Comparison of ENCODE assay signal across 16 cellular contexts in genomic region chr5:5374034-5374715, GRCh38. TPM values are rescaled to one million over a fixed set of nuclear protein-coding genes. Genes with fewer than 3 reads are reported as not detected.
DNase-seq lines count a peak whose midpoint lies in the region; ATAC-seq and TF ChIP-seq lines count a peak whose summit lies in the region.
"Had no signal": no experiment of that assay in that cellular context is flagged by ENCODE, and none has a peak within 500 bp of the region (broad histone marks: within the 10 kb centered on the region; RNA-seq: fewer than 3 reads in every experiment).

No MANE protein-coding gene starts in this region.

- H3K36me3 ChIP-seq in MG63 (no peaks in the 10 kb centered on the region), osteoblast (ENCODE audit: insufficient read depth, low read length) (no peaks in the 10 kb centered on the region)
- H3K36me3 ChIP-seq: neural progenitor cell had no signal

- H3K4me2 ChIP-seq in osteoblast (ENCODE audit: insufficient read depth, low read length), result peak overlapping the region; percentile 47
- H3K4me2 ChIP-seq: neural progenitor cell had no signal

- no peaks in the 10 kb centered on the region for H3K27me3 Mint-ChIP-seq in activated CD4-positive, alpha-beta T cell treated with anti-CD3 and anti-CD28 coated beads for 36 hours
- H3K27me3 Mint-ChIP-seq: stimulated activated memory B cell treated with anti-CD40 and anti-IgM and Interleukin-4, amounts not matched to agents 10 μg/mL and 1 μg/mL and 100 μg/mL, for 72 hours had no signal

- POLR2A ChIA-PET in activated CD4-positive, alpha-beta T cell treated with anti-CD3 and anti-CD28 coated beads for 36 hours (lab: Charles Lee), result no interaction called here

- peak overlapping the region; percentile 73 for H3K27ac ChIP-seq in osteoblast (ENCODE audit: low read depth, low read length)
- H3K27ac ChIP-seq: body of pancreas, neural progenitor cell had no signal

- no peaks in the 10 kb centered on the region for H3K36me3 Mint-ChIP-seq in activated CD4-positive, alpha-beta T cell treated with anti-CD3 and anti-CD28 coated beads for 36 hours (ENCODE audit: low read depth)
- H3K36me3 Mint-ChIP-seq: neural progenitor cell had no signal

- no peaks in the 10 kb centered on the region for H4K20me1 ChIP-seq in osteoblast (ENCODE audit: insufficient read depth, low read length)

- TF ChIP-seq CTCF in osteoblast (IDR thresholded peaks at IDR 0.05; ENCODE audit: extremely low read depth, low read depth, low read length), result no peak

- H3K79me2 ChIP-seq in osteoblast (ENCODE audit: insufficient read depth, low read length), result no peaks in the 10 kb centered on the region

- no peak overlapping the region for H3K4me3 Mint-ChIP-seq in activated CD4-positive, alpha-beta T cell treated with anti-CD3 and anti-CD28 coated beads for 36 hours
- H3K4me3 Mint-ChIP-seq: neural progenitor cell; stimulated activated memory B cell treated with anti-CD40 and anti-IgM and Interleukin-4, amounts not matched to agents 10 μg/mL and 1 μg/mL and 100 μg/mL, for 72 hours had no signal

- peak; percentile 52 for ATAC-seq in esophagus mucosa
- no peak for ATAC-seq in activated CD4-positive, alpha-beta T cell treated with anti-CD3 and anti-CD28 coated beads for 36 hours
- ATAC-seq: stimulated activated memory B cell treated with anti-CD40 and anti-IgM and Interleukin-4, amounts not matched to agents 10 μg/mL and 1 μg/mL and 100 μg/mL, for 72 hours had no signal

- H3K27me3 ChIP-seq in MG63 (no peaks in the 10 kb centered on the region), osteoblast (ENCODE audit: insufficient read depth, low read length) (no peaks in the 10 kb centered on the region)
- H3K27me3 ChIP-seq: body of pancreas, neural progenitor cell had no signal

- H3K9me3 ChIP-seq in MG63 (no peaks in the 10 kb centered on the region), osteoblast (ENCODE audit: low read depth, low read length) (no peaks in the 10 kb centered on the region)
- H3K9me3 ChIP-seq: body of pancreas had no signal

- H3K9me3 Mint-ChIP-seq in activated CD4-positive, alpha-beta T cell treated with anti-CD3 and anti-CD28 coated beads for 36 hours (ENCODE audit: low read depth), result no peaks in the 10 kb centered on the region
- H3K9me3 Mint-ChIP-seq: stimulated activated memory B cell treated with anti-CD40 and anti-IgM and Interleukin-4, amounts not matched to agents 10 μg/mL and 1 μg/mL and 100 μg/mL, for 72 hours had no signal

- peak; percentile 76 for DNase-seq in Daoy (ENCODE audit: low read depth)
- DNase-seq in MG63, result peak; percentile 87
- DNase-seq in osteoblast (ENCODE audit: insufficient read length, low spot score, missing footprints), result peak; percentile 85
- no peak for DNase-seq in NCI-H526 treated with DMSO at 0.1 percent for 48 hours (lab: John Stamatoyannopoulos, UW)
- no peak for DNase-seq in activated CD4-positive, alpha-beta T cell treated with anti-CD3 and anti-CD28 coated beads for 36 hours
- no peak for DNase-seq in activated gamma-delta T cell treated with Interleukin-2 at 50 U/mL for 16 hours
- no peak for DNase-seq in DMS79 (lab: John Stamatoyannopoulos, UW)
- DNase-seq: activated CD4-positive, CD25-positive, alpha-beta regulatory T cell; activated naive CD4-positive, alpha-beta T cell treated with Interleukin-2 at 50 U/mL for 16 hours; NCI-H1436; NCI-H345 had no signal

- H3K4me1 Mint-ChIP-seq in activated CD4-positive, alpha-beta T cell treated with anti-CD3 and anti-CD28 coated beads for 36 hours, result no peaks in the 10 kb centered on the region
- H3K4me1 Mint-ChIP-seq: stimulated activated memory B cell treated with anti-CD40 and anti-IgM and Interleukin-4, amounts not matched to agents 10 μg/mL and 1 μg/mL and 100 μg/mL, for 72 hours had no signal

- H2AFZ ChIP-seq in osteoblast (ENCODE audit: low read length), result peak overlapping the region; percentile 17
- H2AFZ ChIP-seq: neural progenitor cell had no signal

- no peak overlapping the region for H3K27ac Mint-ChIP-seq in activated CD4-positive, alpha-beta T cell treated with anti-CD3 and anti-CD28 coated beads for 36 hours
- H3K27ac Mint-ChIP-seq: neural progenitor cell; stimulated activated memory B cell treated with anti-CD40 and anti-IgM and Interleukin-4, amounts not matched to agents 10 μg/mL and 1 μg/mL and 100 μg/mL, for 72 hours had no signal

- peaks cover 16% of the 10 kb centered on the region for H3K4me1 ChIP-seq in osteoblast (ENCODE audit: insufficient read depth, low read length)
- H3K4me1 ChIP-seq: body of pancreas had no signal

- CTCF ChIA-PET in activated CD4-positive, alpha-beta T cell treated with anti-CD3 and anti-CD28 coated beads for 36 hours (lab: Charles Lee), result no interaction called here

- intact Hi-C loops in activated CD4-positive, alpha-beta T cell treated with anti-CD3 and anti-CD28 coated beads for 36 hours (cut with DNase I, micrococcal nuclease), result no loop called here

- no peak overlapping the region for H3K4me3 ChIP-seq in MG63
- H3K4me3 ChIP-seq in osteoblast (ENCODE audit: insufficient read depth, low read length), result no peak overlapping the region
- H3K4me3 ChIP-seq: body of pancreas, neural progenitor cell, skin epidermis had no signal

RNA-seq across cellular contexts. Expression of gene ICE1, which starts 48.3 kb away (rescaled TPM):
- 20.3 and 24.4 TPM in 2 replicates for total RNA-seq in Daoy (2014; rRNA removed; shearing (Covaris generic))
- 18.4 and 31.7 TPM in 2 replicates for total RNA-seq in MG63 (2014; rRNA removed; shearing (Covaris generic); ENCODE audit: low replicate concordance)
- total RNA-seq in esophagus mucosa, result 10.8 TPM
- total RNA-seq in osteoblast, result 33.3 and 34.0 TPM in 2 replicates
- total RNA-seq in activated CD4-positive, alpha-beta T cell treated with anti-CD3 and anti-CD28 coated beads for 36 hours, result 10 to 100 TPM; 26.5 to 27.4 TPM

Comparison
In these comparisons a context has a peak if more than half of its experiments do, and no peak if none do; other contexts are left out.
1. DNase-seq: peak in Daoy (single experiment), MG63 (single experiment) and osteoblast (single experiment); none in NCI-H526 treated with DMSO at 0.1 percent for 48 hours (single experiment), activated CD4-positive, alpha-beta T cell treated with anti-CD3 and anti-CD28 coated beads for 36 hours (single experiment), activated gamma-delta T cell treated with Interleukin-2 at 50 U/mL for 16 hours (single experiment) and DMS79 (single experiment).